24 cellular contexts compared by ENCODE assay signal in genomic region chr6:4510317-4510716, GRCh38.
DNase-seq lines count a peak whose midpoint lies in the region; ATAC-seq and TF ChIP-seq lines count a peak whose summit lies in the region.
"Had no signal": no experiment of that assay in that cellular context is flagged by ENCODE, and none has a peak within 500 bp of the region (broad histone marks: within the 10 kb centered on the region; RNA-seq: fewer than 3 reads in every experiment).

No MANE protein-coding gene starts in this region.

- H4K5ac ChIP-seq in IMR-90 (ENCODE audit: low read depth, low read length), result no peak overlapping the region

- no peaks in the 10 kb centered on the region for H3K4me1 Mint-ChIP-seq in nephron progenitor cell

- H3K27me3 Mint-ChIP-seq in nephron progenitor cell (ENCODE audit: low read depth, poor library complexity), result peaks cover 12% of the 10 kb centered on the region

- DNase-seq in IMR-90 (no peak), esophagus muscularis mucosa (ENCODE audit: extremely low spot score) (peak; percentile 66), myocyte (ENCODE audit: low read depth) (peak; percentile 70), substantia nigra (lab: John Stamatoyannopoulos, UW) (peak in 33 of 49 donors; percentile 5 to 64 (median 18)), nephron progenitor cell (no peak), mucosa of gallbladder (ENCODE audit: low spot score) (no peak), mesenteric fat pad (ENCODE audit: low spot score) (no peak)
- DNase-seq: 8988T; ACHN; Calu3; DMS79 treated with DMSO at 0.1 percent for 48 hours; GF-D8; H7; Kasumi-1; MV-4-11; NCI-H1105; NCI-H1436 treated with DMSO at 0.1 percent for 48 hours; NCI-H1930; NCI-H446; NCI-H526; NCI-H82; NK-92 treated with Interleukin-12 subunit alpha and Interleukin-12 subunit beta, amount 100 ng/mL, for 24 hours; PC-3 had no signal

- peaks cover 1% of the 10 kb centered on the region for H3K27me3 ChIP-seq in IMR-90 (ENCODE audit: control insufficient read depth, insufficient read depth, low read length)
- H3K27me3 ChIP-seq in esophagus muscularis mucosa, result no peaks in the 10 kb centered on the region

- ATAC-seq in IMR-90 (ENCODE audit: low read depth), result peak; percentile 74
- ATAC-seq: PC-3 had no signal

- dilution Hi-C loops in IMR-90 (cut with HindIII; ENCODE audit: low sequenced_read_pairs, unreplicated experiment), result no loop called here

- H3K18ac ChIP-seq in IMR-90 (ENCODE audit: low read depth, low read length), result no peak overlapping the region

- CTCF ChIA-PET in IMR-90 (lab: Yijun Ruan, JAX), result no interaction called here

- H4K8ac ChIP-seq in IMR-90 (ENCODE audit: low read depth in 2 of 2, low read length in 2 of 2), result no peak overlapping the region

- no peaks in the 10 kb centered on the region for H3K79me1 ChIP-seq in IMR-90 (ENCODE audit: low read depth in 1 of 2, low read length in 2 of 2)

- H2AK9ac ChIP-seq in IMR-90 (replicated peaks; ENCODE audit: low read depth, low read length, poor library complexity), result peak overlapping the region; percentile 33

- H3K4me3 Mint-ChIP-seq in nephron progenitor cell, result no peak overlapping the region

- no peak overlapping the region for H3K56ac ChIP-seq in IMR-90 (ENCODE audit: extremely low read depth, insufficient read depth, low read length)

- intact Hi-C loops in IMR-90 (cut with micrococcal nuclease) (no loop called here), esophagus muscularis mucosa (cut with DNase I) (no loop called here)

- TF ChIP-seq POLR2A in IMR-90 (IDR thresholded peaks at IDR 0.05; ENCODE audit: low read depth, low read length) (no peak), esophagus muscularis mucosa (IDR thresholded peaks at IDR 0.05; ENCODE audit: low read depth) (no peak)

- no peak overlapping the region for H3K4ac ChIP-seq in IMR-90 (ENCODE audit: low read depth, low read length)

- H3K4me1 ChIP-seq in IMR-90 (ENCODE audit: control insufficient read depth, insufficient read depth, low read length) (no peaks in the 10 kb centered on the region; the same call in 1 of the 2 replicates), esophagus muscularis mucosa (no peaks in the 10 kb centered on the region)

- peak overlapping the region; percentile 55 for H2AFZ ChIP-seq in IMR-90 (replicated peaks; ENCODE audit: low read length, poor library complexity)

- POLR2A ChIA-PET in IMR-90 (lab: Charles Lee; ENCODE audit: unreplicated experiment), result no interaction called here

- H2BK20ac ChIP-seq in IMR-90 (ENCODE audit: low read depth, low read length), result no peak overlapping the region

- no peak overlapping the region for H2BK120ac ChIP-seq in IMR-90 (ENCODE audit: low read depth, low read length)

- no peak overlapping the region for H3K27ac Mint-ChIP-seq in nephron progenitor cell

- no peak overlapping the region for H2BK15ac ChIP-seq in IMR-90 (ENCODE audit: low read depth, low read length)

- 65% methylated on average over 4 of the region's 6 CpGs; no CpG with 5 or more reads in 1 of the 2 experiments for WGBS in IMR-90 (ENCODE audit: extremely low coverage in 2 of 2, insufficient read length in 1 of 2), 2 experiments
- 97% methylated on average over 3 of the region's 6 CpGs for WGBS in esophagus muscularis mucosa

- H3K9me3 Mint-ChIP-seq in nephron progenitor cell, result no peaks in the 10 kb centered on the region

- H3K9me1 ChIP-seq in IMR-90 (ENCODE audit: insufficient read depth, low read length), result no peaks in the 10 kb centered on the region

- H3K27ac ChIP-seq in IMR-90 (ENCODE audit: insufficient read depth, low read length) (no peak overlapping the region), esophagus muscularis mucosa (replicated peaks in 1 of 4) (no peak overlapping the region), substantia nigra (ENCODE audit: low read depth, low read length, poor library complexity, severe bottlenecking) (no peak overlapping the region)

- TF ChIP-seq CTCF in IMR-90 (conservative IDR thresholded peaks at IDR 0.05; ENCODE audit: low read depth, low read length), result no peak
- TF ChIP-seq CTCF in esophagus muscularis mucosa (IDR thresholded peaks at IDR 0.05), result no peak
- TF ChIP-seq CTCF in nephron progenitor cell (IDR thresholded peaks at IDR 0.05), result no peak

- no peak overlapping the region for H2AK5ac ChIP-seq in IMR-90 (ENCODE audit: low read depth, low read length)

- H3K9ac ChIP-seq in IMR-90 (ENCODE audit: low read depth, low read length), result no peak overlapping the region

- H3K4me2 ChIP-seq in IMR-90 (ENCODE audit: low read depth, low read length), result no peak overlapping the region

- TF ChIP-seq EP300 in esophagus muscularis mucosa (IDR thresholded peaks at IDR 0.05), result no peak

- BruUV-seq in IMR-90 (replicated peaks; lab: Mats Ljungman, UMichigan), result no TSS peak

- TF ChIP-seq RAD21 in IMR-90 (IDR thresholded peaks at IDR 0.05; ENCODE audit: low read length), result no peak

- no peaks in the 10 kb centered on the region for H4K20me1 ChIP-seq in IMR-90 (ENCODE audit: insufficient read depth, low read length)

- H3K9me3 ChIP-seq in IMR-90 (ENCODE audit: control insufficient read depth, insufficient read depth, low read length), result no peaks in the 10 kb centered on the region
- no peaks in the 10 kb centered on the region for H3K9me3 ChIP-seq in esophagus muscularis mucosa

- H3K36me3 ChIP-seq in IMR-90 (ENCODE audit: control insufficient read depth, insufficient read depth, low read length) (no peaks in the 10 kb centered on the region), esophagus muscularis mucosa (no peaks in the 10 kb centered on the region)

- no peak overlapping the region for H3K23ac ChIP-seq in IMR-90 (ENCODE audit: low read depth, low read length)

- no peak overlapping the region for H4K91ac ChIP-seq in IMR-90 (ENCODE audit: insufficient read depth, low read depth, low read length)

- H2BK5ac ChIP-seq in IMR-90 (ENCODE audit: low read depth, low read length, poor library complexity, severe bottlenecking), result no peak overlapping the region

- no peaks in the 10 kb centered on the region for H3K36me3 Mint-ChIP-seq in nephron progenitor cell (ENCODE audit: low read depth)

- H3K4me3 ChIP-seq in IMR-90 (ENCODE audit: insufficient read depth, low read depth, low read length) (no peak overlapping the region), esophagus muscularis mucosa (no peak overlapping the region)
- H3K4me3 ChIP-seq: K562 had no signal

- in situ Hi-C loops in IMR-90 (cut with MboI; ENCODE audit: low sequenced_read_pairs), result no loop called here

- no peak overlapping the region for H3K14ac ChIP-seq in IMR-90 (replicated peaks; ENCODE audit: low read depth, low read length)

TF ChIP-seq in IMR-90, 13 proteins besides CTCF, POLR2A, EP300 and RAD21:
- no peak for TF ChIP-seq FOS (IDR thresholded peaks at IDR 0.05; ENCODE audit: low read depth, low read length)
- TF ChIP-seq MXI1 (IDR thresholded peaks at IDR 0.05; ENCODE audit: borderline replicate concordance, low read depth, low read length), result no peak
- no peak for TF ChIP-seq SMC3 (IDR thresholded peaks at IDR 0.05; ENCODE audit: low read depth, low read length)
- no peak for TF ChIP-seq ELK1 (IDR thresholded peaks at IDR 0.05; ENCODE audit: borderline replicate concordance, low read depth, low read length)
- TF ChIP-seq CHD1 (IDR thresholded peaks at IDR 0.05; ENCODE audit: low read depth, low read length), result no peak
- no peak for TF ChIP-seq USF2 (IDR thresholded peaks at IDR 0.05; ENCODE audit: low read depth, low read length)
- TF ChIP-seq MAFK (IDR thresholded peaks at IDR 0.05; ENCODE audit: low read depth, low read length), result no peak
- TF ChIP-seq RCOR1 (IDR thresholded peaks at IDR 0.05; ENCODE audit: insufficient replicate concordance, low read length), result no peak

Comparison
In these comparisons a context has a peak if more than half of its experiments do, and no peak if none do; other contexts are left out.
1. DNase-seq: peak in esophagus muscularis mucosa (single experiment), myocyte (single experiment) and substantia nigra (33 of 49); none in IMR-90 (single experiment), nephron progenitor cell (single experiment), mucosa of gallbladder (single experiment) and mesenteric fat pad (single experiment).